9 cellular contexts compared by ENCODE assay signal in genomic region chr20:38221041-38221589, GRCh38. TPM values are rescaled to one million over a fixed set of nuclear protein-coding genes. Genes with fewer than 3 reads are reported as not detected.
A peak's percentile ranks its signal among the peaks of the same experiment; 100 is the strongest.
DNase-seq lines count a peak whose midpoint lies in the region; ATAC-seq, FAIRE-seq and TF ChIP-seq lines count a peak whose summit lies in the region.
"Had no signal": no experiment of that assay in that cellular context is flagged by ENCODE, and none has a peak within 500 bp of the region (broad histone marks: within the 10 kb centered on the region; RNA-seq: fewer than 3 reads in every experiment).

No MANE protein-coding gene starts in this region.

- DNase-seq in COR-L47 (lab: John Stamatoyannopoulos, UW) (peak; percentile 49), HT-29 (ENCODE audit: low spot score) (peak; percentile 93), RWPE1 (ENCODE audit: low spot score) (peak; percentile 94), frontal cortex (ENCODE audit: low spot score in 2 of 2) (peak; percentile 48 to 79), osteocyte (ENCODE audit: extremely low spot score, unreplicated experiment) (peak; percentile 92), transverse colon (peak; percentile 61)
- DNase-seq in activated T-helper 9 cell treated with anti-CD3 and anti-CD28 coated beads, Interleukin-2, amount 50 U/mL, for 16 hours (ENCODE audit: low read depth): peak; percentile 46

- TF ChIP-seq CTCF in RWPE1 (conservative IDR thresholded peaks at IDR 0.05; ENCODE audit: low read depth) (peak; percentile 99), osteocyte (IDR thresholded peaks at IDR 0.05) (peak; percentile 96), transverse colon (IDR thresholded peaks at IDR 0.05) (peak; percentile 79 to 86 (median 85))

- H3K4me3 ChIP-seq in transverse colon: no peak overlapping the region

- no peak overlapping the region for H3K27ac Mint-ChIP-seq in osteocyte (ENCODE audit: unreplicated experiment)
- H3K27ac Mint-ChIP-seq: T-helper 1 cell treated with Interleukin-12 subunit alpha and Interleukin-12 subunit beta and Interleukin-4 antibody, amounts not matched to agents 30 μg/mL and 1 μg/mL, for 36 hours had no signal

- intact Hi-C loops in transverse colon (cut with DNase I; ENCODE audit: low total_unique reads): no loop called here

- peaks cover 31% of the 10 kb centered on the region for H3K4me1 Mint-ChIP-seq in osteocyte (ENCODE audit: unreplicated experiment)

- no peak overlapping the region for H3K4me3 Mint-ChIP-seq in osteocyte (ENCODE audit: unreplicated experiment)
- H3K4me3 Mint-ChIP-seq: T-helper 1 cell treated with Interleukin-12 subunit alpha and Interleukin-12 subunit beta and Interleukin-4 antibody, amounts not matched to agents 30 μg/mL and 1 μg/mL, for 36 hours had no signal

- H3K9me3 ChIP-seq in transverse colon: no peaks in the 10 kb centered on the region

- TF ChIP-seq POLR2A in transverse colon (IDR thresholded peaks at IDR 0.05): no peak

- CTCF ChIA-PET in RWPE1 (lab: Yijun Ruan, JAX): interaction anchor here (0.6 to 5.0 kb wide), 75 partner anchors 9 to 1934 kb away, joined by 3 to 88 read pairs (median 4); partner anchors contain the start of genes RPRD1B, SNHG17, TGM2 and TTI1

- H3K27ac ChIP-seq in RWPE1: no peak overlapping the region
- H3K27ac ChIP-seq in transverse colon: no peak overlapping the region

- no peaks in the 10 kb centered on the region for H3K36me3 ChIP-seq in transverse colon

- H3K27me3 ChIP-seq in transverse colon: no peaks in the 10 kb centered on the region

- TF ChIP-seq EP300 in transverse colon (IDR thresholded peaks at IDR 0.05; ENCODE audit: low read depth): no peak

- H3K36me3 Mint-ChIP-seq in osteocyte (ENCODE audit: unreplicated experiment): peaks cover 2% of the 10 kb centered on the region

- WGBS in transverse colon (ENCODE audit: low coverage in 1 of 2), 2 donors: 11% methylated on average over 12 of the region's 12 CpGs; no CpG with 5 or more reads in 1 of the 2 donors

- no peak for FAIRE-seq in frontal cortex (lab: Jason Lieb, UNC)

- H3K9me3 Mint-ChIP-seq in osteocyte (ENCODE audit: unreplicated experiment): no peaks in the 10 kb centered on the region
- H3K9me3 Mint-ChIP-seq: T-helper 1 cell treated with Interleukin-12 subunit alpha and Interleukin-12 subunit beta and Interleukin-4 antibody, amounts not matched to agents 30 μg/mL and 1 μg/mL, for 36 hours had no signal

- in situ Hi-C loops in transverse colon (cut with MboI; ENCODE audit: low pct_ligation_motif_present in 1 of 4, low pct_unique_long_range_greater_than_20kb in 1 of 4, low sequenced_read_pairs in 3 of 4): loop anchor here in 2 of 4 donors (10.0 kb wide), 3 partner anchors 104 to 166 kb away; no protein-coding TSS in a partner anchor

- POLR2A ChIA-PET in RWPE1 (lab: Yijun Ruan, JAX; ENCODE audit: low non-redundant PET): interaction anchor here (0.6 kb wide), 1 partner anchor 22 kb away, joined by 3 read pairs; no protein-coding TSS in a partner anchor

- H3K4me1 ChIP-seq in transverse colon: no peaks in the 10 kb centered on the region

- H3K27me3 Mint-ChIP-seq in osteocyte (ENCODE audit: unreplicated experiment): no peaks in the 10 kb centered on the region

- ATAC-seq in GM21515 (IDR thresholded peaks at IDR 0.05; ENCODE audit: unreplicated experiment): no peak

RNA-seq across cellular contexts. Expression of gene KIAA1755, which starts 39.4 kb away (rescaled TPM):
- 0.05 TPM in 1 of 2 replicates, not detected in the other for total RNA-seq in HT-29 (2014; rRNA removed; shearing (Covaris generic))
- total RNA-seq in frontal cortex (1.2 TPM), osteocyte (50.2 and 60.6 TPM in 2 replicates), transverse colon (10 to 100 TPM in 1 of 4 donors, 1 to 10 TPM in 3; 1.6 to 20.2 (median 3.7) TPM)

RNA-seq across cellular contexts. Expression of gene TGM2, which starts 56.0 kb away (rescaled TPM):
- total RNA-seq in HT-29 (2014; rRNA removed; shearing (Covaris generic)): 253 and 254 TPM in 2 replicates
- total RNA-seq in frontal cortex (3.3 TPM), osteocyte (29.2 and 32.7 TPM in 2 replicates), transverse colon (10 to 100 TPM; 14.2 to 52.0 (median 21.7) TPM)
